Comparison of ENCODE assay signal across 10 cellular contexts in the genomic region with DNA sequence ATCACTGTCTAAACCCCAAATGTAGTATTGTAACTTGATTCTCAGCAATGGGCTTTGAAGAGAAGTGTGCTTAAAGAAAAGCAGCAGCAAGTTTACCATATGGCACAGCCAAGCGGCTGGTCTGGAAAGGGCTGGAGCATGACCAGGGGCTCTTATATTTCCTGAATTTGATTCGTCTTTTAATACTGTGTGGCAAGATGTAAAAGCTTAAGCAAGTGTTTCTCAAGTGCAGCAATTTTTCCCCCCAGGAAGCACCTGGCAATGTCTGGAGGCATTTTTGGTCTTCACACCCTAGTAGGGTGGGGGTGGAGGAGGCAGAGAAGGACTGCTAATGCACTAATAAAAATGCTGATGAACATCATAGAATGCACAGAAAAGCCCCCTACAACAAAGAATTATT.
"Had no signal": no experiment of that assay in that cellular context is flagged by ENCODE, and none has a peak within 500 bp of the region (broad histone marks: within the 10 kb centered on the region; RNA-seq: fewer than 3 reads in every experiment).

No MANE protein-coding gene starts in this region.

- H3K9ac ChIP-seq: GM23248, KMS-11 had no signal

- H3K36me3 ChIP-seq: HAP-1 had no signal

- ATAC-seq: HCT116, HepG2 had no signal

- H3K27ac ChIP-seq: GM23248, HL-60, KMS-11 had no signal

- DNase-seq: GM23248, GOT3, H7, HFFc6, KBM-7 had no signal

- H3K4me3 ChIP-seq: GM23248, HAP-1 had no signal

- H3K4me2 ChIP-seq: KMS-11 had no signal

- H3K4me1 ChIP-seq: HAP-1 had no signal
